ENCODE assay signal across 19 cellular contexts in genomic region chr2:171880774-171881173, GRCh38. TPM values are rescaled to one million over a fixed set of nuclear protein-coding genes. Genes with fewer than 3 reads are reported as not detected.
DNase-seq lines count a peak whose midpoint lies in the region; ATAC-seq, FAIRE-seq and TF ChIP-seq lines count a peak whose summit lies in the region.
"Had no signal": no experiment of that assay in that cellular context is flagged by ENCODE, and none has a peak within 500 bp of the region (broad histone marks: within the 10 kb centered on the region; RNA-seq: fewer than 3 reads in every experiment).

No MANE protein-coding gene starts in this region.

- H3K27me3 Mint-ChIP-seq in chondrocyte (ENCODE audit: low read depth), result no peaks in the 10 kb centered on the region
- H3K27me3 Mint-ChIP-seq: CD4-positive, alpha-beta T cell had no signal

- H3K79me2 ChIP-seq in HepG2 (ENCODE audit: insufficient read depth, low read length), result no peaks in the 10 kb centered on the region

- H4K20me1 ChIP-seq in HepG2 (ENCODE audit: insufficient read depth, low read length), result no peaks in the 10 kb centered on the region

- H3K9ac ChIP-seq in HepG2 (ENCODE audit: insufficient read depth, low read depth, low read length), result no peak overlapping the region

- CTCF ChIA-PET in HepG2 (lab: Yijun Ruan, JAX; ENCODE audit: low intra/inter-chr PET ratio, low total read pairs), result no interaction called here

- H3K4me1 ChIP-seq in heart left ventricle (peaks cover 0 to 55% (median 18%) of the 10 kb centered on the region in 12 donors), right cardiac atrium (ENCODE audit: control insufficient read depth, insufficient read depth, low read length) (peaks cover 4% of the 10 kb centered on the region), HepG2 (ENCODE audit: insufficient read depth, low read length) (peaks cover 17% of the 10 kb centered on the region), right lobe of liver (no peaks in the 10 kb centered on the region), gastrocnemius medialis (peaks cover 42 to 52% of the 10 kb centered on the region in 2 donors)
- H3K4me1 ChIP-seq: Caco-2 had no signal

- H3K4me2 ChIP-seq in HepG2 (ENCODE audit: low read depth, low read length), result no peak overlapping the region
- H3K4me2 ChIP-seq: A549 had no signal

- DNase-seq in heart left ventricle (no peak), right cardiac atrium (no peak), HepG2 (ENCODE audit: low spot score) (no peak), right lobe of liver (no peak), gastrocnemius medialis (no peak), chondrocyte (ENCODE audit: low spot score) (no peak), cerebellum (ENCODE audit: low spot score) (no peak)
- DNase-seq: AML-193; Caco-2; CD4-positive, alpha-beta T cell; H9 had no signal

- TF ChIP-seq CTCF in heart left ventricle (IDR thresholded peaks at IDR 0.05) (no peak), HepG2 (CRISPR knock-in tag; IDR thresholded peaks at IDR 0.05) (no peak), right lobe of liver (IDR thresholded peaks at IDR 0.05) (no peak), gastrocnemius medialis (IDR thresholded peaks at IDR 0.05 in 4 of 5, conservative IDR thresholded peaks at IDR 0.05 in 1 of 5) (no peak), chondrocyte (IDR thresholded peaks at IDR 0.05) (no peak)

- H3K4me1 Mint-ChIP-seq in chondrocyte (ENCODE audit: low read depth), result peaks cover 36% of the 10 kb centered on the region
- H3K4me1 Mint-ChIP-seq: H9 had no signal

- POLR2A ChIA-PET in HepG2 (lab: Yijun Ruan, JAX), result no interaction called here

- H3K27me3 ChIP-seq in heart left ventricle (no peaks in the 10 kb centered on the region), right cardiac atrium (ENCODE audit: control insufficient read depth, insufficient read depth) (no peaks in the 10 kb centered on the region), HepG2 (ENCODE audit: control insufficient read depth in 1 of 2, insufficient read depth in 2 of 2, low read length in 2 of 2) (no peaks in the 10 kb centered on the region), right lobe of liver (no peaks in the 10 kb centered on the region), gastrocnemius medialis (no peaks in the 10 kb centered on the region)

- in situ Hi-C loops in HepG2 (cut with HindIII; ENCODE audit: extremely low pct_ligation_motif_present, low pct_unique_long_range_greater_than_20kb) (no loop called here), gastrocnemius medialis (cut with MboI; ENCODE audit: low sequenced_read_pairs in 4 of 4) (no loop called here)

- H3K9me3 Mint-ChIP-seq in chondrocyte (ENCODE audit: low read depth), result no peaks in the 10 kb centered on the region
- H3K9me3 Mint-ChIP-seq: CD4-positive, alpha-beta T cell; H9 had no signal

- H3K9me3 ChIP-seq in heart left ventricle (no peaks in the 10 kb centered on the region), right cardiac atrium (ENCODE audit: control insufficient read depth, low read length) (no peaks in the 10 kb centered on the region), HepG2 (ENCODE audit: low read length) (no peaks in the 10 kb centered on the region), right lobe of liver (no peaks in the 10 kb centered on the region), gastrocnemius medialis (no peaks in the 10 kb centered on the region)
- H3K9me3 ChIP-seq: A549, Caco-2 had no signal

- TF ChIP-seq RAD21 in HepG2 (CRISPR knock-in tag; IDR thresholded peaks at IDR 0.05), result no peak

- H3K36me3 Mint-ChIP-seq in chondrocyte (ENCODE audit: low read depth), result no peaks in the 10 kb centered on the region

- no TSS peak for BruUV-seq in HepG2 (replicated peaks; lab: Mats Ljungman, UMichigan)

- TF ChIP-seq POLR2A in heart left ventricle (IDR thresholded peaks at IDR 0.05), result no peak
- no peak for TF ChIP-seq POLR2A in HepG2 (IDR thresholded peaks at IDR 0.05; ENCODE audit: insufficient read depth in 1 of 2, low read depth in 2 of 2, low read length in 2 of 2)
- no peak for TF ChIP-seq POLR2A in right lobe of liver (IDR thresholded peaks at IDR 0.05)
- no peak for TF ChIP-seq POLR2A in gastrocnemius medialis (IDR thresholded peaks at IDR 0.05)

- FAIRE-seq in HepG2 (lab: Jason Lieb, UNC), result no peak
- FAIRE-seq: A549, D721Med, G401.6, GM12891, GM19239, H1 had no signal

- 93 to 96% (median 94%) methylated on average over 3 of the region's 3 CpGs for WGBS in heart left ventricle, 4 donors
- 93% methylated on average over 3 of the region's 3 CpGs for WGBS in right cardiac atrium
- WGBS in HepG2 (ENCODE audit: low lambda C conversion rate), result 93% methylated on average over 3 of the region's 3 CpGs
- WGBS in right lobe of liver (ENCODE audit: insufficient coverage, low coverage, low lambda C conversion rate, missing lambda C conversion rate), result 58% methylated on average over 3 of the region's 3 CpGs

- intact Hi-C loops in heart left ventricle (cut with DNase I) (no loop called here), right cardiac atrium (cut with DNase I) (no loop called here), HepG2 (cut with micrococcal nuclease; ENCODE audit: unreplicated experiment) (no loop called here), right lobe of liver (cut with DNase I) (no loop called here), gastrocnemius medialis (cut with DNase I; ENCODE audit: low total_unique reads) (no loop called here)

- H3K4me3 ChIP-seq in heart left ventricle (no peak overlapping the region), right cardiac atrium (ENCODE audit: low read length) (no peak overlapping the region), HepG2 (replicated peaks in 1 of 3; ENCODE audit: insufficient read depth in 1 of 3, low read depth in 2 of 3, low read length in 3 of 3) (no peak overlapping the region), right lobe of liver (no peak overlapping the region), gastrocnemius medialis (no peak overlapping the region)
- H3K4me3 ChIP-seq: A549 had no signal

- H2AFZ ChIP-seq in HepG2 (ENCODE audit: low read length), result no peak overlapping the region

- H3K27ac Mint-ChIP-seq in chondrocyte (ENCODE audit: unreplicated experiment), result no peak overlapping the region
- H3K27ac Mint-ChIP-seq: CD4-positive, alpha-beta T cell; H9 had no signal

- H3K27ac ChIP-seq in heart left ventricle (peak overlapping the region in 9 of 12 donors; percentile 68 to 85 (median 76)), right cardiac atrium (ENCODE audit: low read length) (no peak overlapping the region), HepG2 (ENCODE audit: extremely low read length, insufficient read depth, low read length) (no peak overlapping the region), right lobe of liver (no peak overlapping the region), gastrocnemius medialis (peak overlapping the region; percentile 85 to 93 (median 89))
- H3K27ac ChIP-seq: 22Rv1, A549, C4-2B had no signal

- no peak for TF ChIP-seq EP300 in HepG2 (IDR thresholded peaks at IDR 0.05; ENCODE audit: low read depth in 2 of 2, low read length in 2 of 2)
- TF ChIP-seq EP300 in HepG2 (CRISPR knock-in tag; IDR thresholded peaks at IDR 0.05; ENCODE audit: borderline replicate concordance), result no peak

- H3K4me3 Mint-ChIP-seq in chondrocyte (ENCODE audit: unreplicated experiment), result no peak overlapping the region
- H3K4me3 Mint-ChIP-seq: CD4-positive, alpha-beta T cell; H9 had no signal

- no peak for ATAC-seq in heart left ventricle
- ATAC-seq in right cardiac atrium, result no peak
- no peak for ATAC-seq in HepG2
- no peak for ATAC-seq in right lobe of liver
- ATAC-seq in gastrocnemius medialis, result no peak
- ATAC-seq: A549 had no signal

- H3K36me3 ChIP-seq in heart left ventricle (peaks cover 0 to 8% (median 0%) of the 10 kb centered on the region in 9 donors), HepG2 (replicated peaks in 1 of 2; ENCODE audit: control insufficient read depth in 1 of 2, insufficient read depth in 2 of 2, low read length in 2 of 2) (no peaks in the 10 kb centered on the region), right lobe of liver (no peaks in the 10 kb centered on the region), gastrocnemius medialis (peaks cover 0 to 4% of the 10 kb centered on the region in 2 donors)

RNA-seq across cellular contexts. Expression of gene SLC25A12, which starts 13.3 kb away (rescaled TPM):
- total RNA-seq in heart left ventricle, result 100 to 1,000 TPM in 7 of 9 donors, 10 to 100 TPM in 2; 74.8 to 128 (median 120) TPM
- polyA plus RNA-seq in heart left ventricle, result 10 to 100 TPM; 45.8 to 65.7 TPM
- 100 to 1,000 TPM in 2 of 4 donors, 10 to 100 TPM in 2; 94.1 to 122 (median 102) TPM for total RNA-seq in right cardiac atrium
- 74.2 TPM for polyA plus RNA-seq in right cardiac atrium
- 8.1 and 13.4 TPM in 2 replicates for total RNA-seq in HepG2 (2016; rRNA removed; fragmentation: Illumina TruSeq; extraction: Trizol)
- total RNA-seq in HepG2 (2016; cell fraction: cytosol; rRNA removed; fragmentation: Illumina TruSeq; extraction: Trizol; ENCODE audit: low read depth), result 2.1 and 2.4 TPM in 2 replicates
- total RNA-seq in HepG2 (2016; cell fraction: insoluble cytoplasmic fraction; rRNA removed; fragmentation: Illumina TruSeq; extraction: Trizol), result 8.6 and 12.8 TPM in 2 replicates
- 2.4 and 4.2 TPM in 2 replicates for total RNA-seq in HepG2 (2016; cell fraction: membrane; rRNA removed; fragmentation: Illumina TruSeq; extraction: Trizol)
- 5.9 and 7.9 TPM in 2 replicates for total RNA-seq in HepG2 (2016; cell fraction: nucleus; rRNA removed; fragmentation: Illumina TruSeq; extraction: Trizol)
- polyA plus RNA-seq in HepG2 (2011; rRNA removed), result 14.0 and 15.9 TPM in 2 replicates
- polyA plus RNA-seq in HepG2 (2011; cell fraction: cytosol; rRNA removed), result 11.2 and 13.4 TPM in 2 replicates
- polyA plus RNA-seq in HepG2 (2011; cell fraction: nucleus; rRNA removed), result 11.2 and 11.4 TPM in 2 replicates
- polyA plus RNA-seq in HepG2 (2012), result 6.6 and 9.2 TPM in 2 replicates
- polyA plus RNA-seq in HepG2 (2016; cell fraction: cytosol; fragmentation: Illumina TruSeq; extraction: Trizol; ENCODE audit: low read depth), result 0.85 and 0.88 TPM in 2 replicates
- polyA plus RNA-seq in HepG2 (2016; cell fraction: insoluble cytoplasmic fraction; fragmentation: Illumina TruSeq; extraction: Trizol; ENCODE audit: low read depth), result 7.8 and 9.3 TPM in 2 replicates
- 1.2 and 1.6 TPM in 2 replicates for polyA plus RNA-seq in HepG2 (2016; cell fraction: membrane; fragmentation: Illumina TruSeq; extraction: Trizol; ENCODE audit: low read depth)
- 5.5 and 6.6 TPM in 2 replicates for polyA plus RNA-seq in HepG2 (2016; cell fraction: nucleus; fragmentation: Illumina TruSeq; extraction: Trizol; ENCODE audit: insufficient read depth, low read depth)
- 16.6 and 20.1 TPM in 2 replicates for polyA minus RNA-seq in HepG2 (2011; rRNA and poly(A)+ RNA removed; ENCODE audit: low replicate concordance)
- polyA minus RNA-seq in HepG2 (2011; cell fraction: cytosol; rRNA and poly(A)+ RNA removed), result 11.6 and 12.2 TPM in 2 replicates
- polyA minus RNA-seq in HepG2 (2011; cell fraction: nucleus; rRNA and poly(A)+ RNA removed), result 21.9 and 31.0 TPM in 2 replicates
- total RNA-seq in right lobe of liver, result 1 to 10 TPM in 4 of 6 experiments, under 1 TPM in 2; 0.74 to 1.6 (median 1.1) TPM
- total RNA-seq in gastrocnemius medialis, result 10 to 100 TPM; 54.2 to 91.3 (median 79.0) TPM
- 18.2 to 30.6 TPM (median 19.0 TPM) in 3 replicates for total RNA-seq in chondrocyte
- total RNA-seq in cerebellum, result 60.1 TPM

RNA-seq across cellular contexts. Expression of gene HAT1, which starts 41.5 kb away (rescaled TPM):
- total RNA-seq in heart left ventricle (10 to 100 TPM; 22.2 to 43.1 (median 34.1) TPM), right cardiac atrium (10 to 100 TPM; 29.1 to 35.0 (median 33.2) TPM), HepG2 (2016; rRNA removed; fragmentation: Illumina TruSeq; extraction: Trizol) (119 and 195 TPM in 2 replicates), right lobe of liver (10 to 100 TPM; 10.7 to 16.3 (median 13.4) TPM), gastrocnemius medialis (10 to 100 TPM; 30.6 to 61.9 (median 50.0) TPM), chondrocyte (37.9 to 64.0 TPM (median 38.1 TPM) in 3 replicates), cerebellum (42.8 TPM)
- polyA plus RNA-seq in heart left ventricle (10 to 100 TPM in 1 of 2 donors, 1 to 10 TPM in 1; 9.9 to 60.7 TPM), right cardiac atrium (27.6 TPM), HepG2 (2011; rRNA removed) (27.9 and 45.4 TPM in 2 replicates)
- 26.9 and 29.9 TPM in 2 replicates for total RNA-seq in HepG2 (2016; cell fraction: cytosol; rRNA removed; fragmentation: Illumina TruSeq; extraction: Trizol; ENCODE audit: low read depth)
- 113 and 190 TPM in 2 replicates for total RNA-seq in HepG2 (2016; cell fraction: insoluble cytoplasmic fraction; rRNA removed; fragmentation: Illumina TruSeq; extraction: Trizol)
- 28.6 and 35.3 TPM in 2 replicates for total RNA-seq in HepG2 (2016; cell fraction: membrane; rRNA removed; fragmentation: Illumina TruSeq; extraction: Trizol)
- 57.8 and 63.9 TPM in 2 replicates for total RNA-seq in HepG2 (2016; cell fraction: nucleus; rRNA removed; fragmentation: Illumina TruSeq; extraction: Trizol)
- polyA plus RNA-seq in HepG2 (2011; cell fraction: cytosol; rRNA removed), result 17.0 and 24.6 TPM in 2 replicates
- polyA plus RNA-seq in HepG2 (2011; cell fraction: nucleus; rRNA removed), result 6.3 and 7.8 TPM in 2 replicates
- 35.8 and 57.9 TPM in 2 replicates for polyA plus RNA-seq in HepG2 (2012)
- polyA plus RNA-seq in HepG2 (2016; cell fraction: cytosol; fragmentation: Illumina TruSeq; extraction: Trizol; ENCODE audit: low read depth), result 11.2 and 12.2 TPM in 2 replicates
- polyA plus RNA-seq in HepG2 (2016; cell fraction: insoluble cytoplasmic fraction; fragmentation: Illumina TruSeq; extraction: Trizol; ENCODE audit: low read depth), result 188 and 191 TPM in 2 replicates
- 15.8 and 17.3 TPM in 2 replicates for polyA plus RNA-seq in HepG2 (2016; cell fraction: membrane; fragmentation: Illumina TruSeq; extraction: Trizol; ENCODE audit: low read depth)
- 62.1 and 66.9 TPM in 2 replicates for polyA plus RNA-seq in HepG2 (2016; cell fraction: nucleus; fragmentation: Illumina TruSeq; extraction: Trizol; ENCODE audit: insufficient read depth, low read depth)
- 10.4 and 22.1 TPM in 2 replicates for polyA minus RNA-seq in HepG2 (2011; rRNA and poly(A)+ RNA removed; ENCODE audit: low replicate concordance)
- 18.1 and 25.5 TPM in 2 replicates for polyA minus RNA-seq in HepG2 (2011; cell fraction: cytosol; rRNA and poly(A)+ RNA removed)
- polyA minus RNA-seq in HepG2 (2011; cell fraction: nucleus; rRNA and poly(A)+ RNA removed), result 22.9 and 24.2 TPM in 2 replicates

Comparison
In these comparisons a context has a peak if more than half of its experiments do, and no peak if none do; other contexts are left out.
1. H3K27ac ChIP-seq: peak in heart left ventricle (9 of 12) and gastrocnemius medialis (4 of 4); none in right cardiac atrium (single experiment), HepG2 (single experiment) and right lobe of liver (0 of 3).